ENCODE assay signal across 14 cellular contexts in the genomic region with DNA sequence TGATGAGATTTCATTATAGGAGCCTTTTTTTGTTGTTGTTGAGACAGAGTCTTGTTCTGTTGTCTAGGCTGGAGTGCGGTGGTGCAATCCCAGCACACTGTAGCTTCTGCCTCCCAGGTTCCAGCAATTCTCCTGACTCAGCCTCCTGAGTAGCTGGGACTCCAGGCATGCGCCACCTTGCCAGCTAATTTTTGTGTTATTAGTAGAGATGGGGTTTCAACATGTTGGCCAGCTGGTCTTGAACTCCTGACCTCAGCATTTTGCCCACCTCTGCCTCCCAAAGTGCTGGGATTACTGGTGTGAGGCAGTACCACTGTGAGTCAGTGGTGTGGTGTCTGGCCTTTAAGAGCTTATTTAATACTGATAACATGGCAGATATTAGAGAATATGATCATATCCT.
DNase-seq lines count a peak whose midpoint lies in the region; ATAC-seq and TF ChIP-seq lines count a peak whose summit lies in the region.
"Had no signal": no experiment of that assay in that cellular context is flagged by ENCODE, and none has a peak within 500 bp of the region (broad histone marks: within the 10 kb centered on the region; RNA-seq: fewer than 3 reads in every experiment).

No MANE protein-coding gene starts in this region.

- WGBS in mesendoderm (ENCODE audit: extremely low coverage, insufficient coverage, low lambda C conversion rate), result no CpG with 5 or more reads among the region's 2 CpGs

- H3K18ac ChIP-seq in mesendoderm (ENCODE audit: low read length), result peak overlapping the region; percentile 91

- TF ChIP-seq CTCF in AG10803 (conservative IDR thresholded peaks at IDR 0.05; ENCODE audit: low read length), result no peak
- no peak for TF ChIP-seq CTCF in VCaP (conservative IDR thresholded peaks at IDR 0.05)
- TF ChIP-seq CTCF in fibroblast of mammary gland (conservative IDR thresholded peaks at IDR 0.05; ENCODE audit: control insufficient read depth, insufficient read depth, low read depth, low read length), result no peak

- H2AK5ac ChIP-seq in mesendoderm (ENCODE audit: low read length), result no peak overlapping the region

- H3K27ac ChIP-seq in VCaP (peak overlapping the region; percentile 61), mesendoderm (ENCODE audit: low read depth, low read length) (no peak overlapping the region)
- no peak overlapping the region for H3K27ac ChIP-seq in naive thymus-derived CD4-positive, alpha-beta T cell (ENCODE audit: low read depth, low read length)
- H3K27ac ChIP-seq: ovary, upper lobe of left lung had no signal

- intact Hi-C loops in naive thymus-derived CD4-positive, alpha-beta T cell (cut with micrococcal nuclease), result no loop called here

- no peaks in the 10 kb centered on the region for H3K27me3 ChIP-seq in mesendoderm (ENCODE audit: insufficient read depth, low read length, poor library complexity)
- H3K27me3 ChIP-seq in naive thymus-derived CD4-positive, alpha-beta T cell (ENCODE audit: control insufficient read depth in 2 of 2, insufficient read depth in 2 of 2, low read length in 2 of 2), result no peaks in the 10 kb centered on the region
- H3K27me3 ChIP-seq: ovary, upper lobe of left lung had no signal

- POLR2A ChIA-PET in naive thymus-derived CD4-positive, alpha-beta T cell (lab: Charles Lee), result no interaction called here

- H3K9me3 Mint-ChIP-seq in naive thymus-derived CD4-positive, alpha-beta T cell, result peaks cover 0 to 31% (median 17%) of the 10 kb centered on the region in 11 donors

- no peak for ATAC-seq in naive thymus-derived CD4-positive, alpha-beta T cell
- ATAC-seq in HG02885 (IDR thresholded peaks at IDR 0.05; ENCODE audit: poor library complexity, unreplicated experiment), result no peak

- no peaks in the 10 kb centered on the region for H3K79me2 ChIP-seq in mesendoderm (ENCODE audit: control insufficient read depth, insufficient read depth, low read length)

- no peak overlapping the region for H4K5ac ChIP-seq in mesendoderm (ENCODE audit: low read length)

- H3K27ac Mint-ChIP-seq in naive thymus-derived CD4-positive, alpha-beta T cell, result no peak overlapping the region
- H3K27ac Mint-ChIP-seq: activated CD4-positive, alpha-beta memory T cell treated with anti-CD3 and anti-CD28 coated beads, Interleukin-2, amount 10 ng/mL, durations not matched to agents 7 days and 5 days had no signal

- H3K4ac ChIP-seq in mesendoderm (ENCODE audit: low read depth, low read length), result peak overlapping the region; percentile 96

- H4K8ac ChIP-seq in mesendoderm (ENCODE audit: low read depth, low read length), result no peak overlapping the region

- H3K4me1 ChIP-seq in mesendoderm (ENCODE audit: control insufficient read depth, low read depth, low read length), result peaks cover 7% of the 10 kb centered on the region
- H3K4me1 ChIP-seq in naive thymus-derived CD4-positive, alpha-beta T cell (ENCODE audit: control insufficient read depth in 2 of 2, insufficient read depth in 2 of 2, low read length in 2 of 2), result no peaks in the 10 kb centered on the region

- peak overlapping the region; percentile 84 for H2BK120ac ChIP-seq in mesendoderm (ENCODE audit: low read depth, low read length)

- no peak overlapping the region for H3K4me2 ChIP-seq in mesendoderm (ENCODE audit: low read length)

- no peaks in the 10 kb centered on the region for H3K4me1 Mint-ChIP-seq in naive thymus-derived CD4-positive, alpha-beta T cell
- H3K4me1 Mint-ChIP-seq: activated CD4-positive, alpha-beta memory T cell treated with anti-CD3 and anti-CD28 coated beads, Interleukin-2, amount 10 ng/mL, durations not matched to agents 7 days and 5 days had no signal

- peaks cover 0 to 9% (median 0%) of the 10 kb centered on the region in 3 experiments for H3K9me3 ChIP-seq in naive thymus-derived CD4-positive, alpha-beta T cell (ENCODE audit: control insufficient read depth in 2 of 3, low read length in 3 of 3)
- H3K9me3 ChIP-seq: ovary had no signal

- H3K4me3 ChIP-seq in AG10803 (ENCODE audit: low read length) (no peak overlapping the region), fibroblast of mammary gland (ENCODE audit: control insufficient read depth, low read depth, low read length) (no peak overlapping the region), mesendoderm (ENCODE audit: low read length) (no peak overlapping the region)
- no peak overlapping the region for H3K4me3 ChIP-seq in naive thymus-derived CD4-positive, alpha-beta T cell (ENCODE audit: low read length)
- H3K4me3 ChIP-seq: ovary, upper lobe of left lung had no signal

- DNase-seq in AG10803 (ENCODE audit: low read depth) (peak; percentile 73), fibroblast of mammary gland (ENCODE audit: low read depth) (peak; percentile 79), mesendoderm (no peak), T-helper 9 cell (no peak), germinal center (ENCODE audit: low spot score) (no peak)
- no peak for DNase-seq in naive thymus-derived CD4-positive, alpha-beta T cell
- DNase-seq: activated CD4-positive, alpha-beta memory T cell treated with anti-CD3 and anti-CD28 coated beads, Interleukin-2, amount 10 ng/mL, durations not matched to agents 7 days and 5 days; caudate nucleus; NCI-H1436 treated with DMSO at 0.1 percent for 48 hours; NCI-H748 treated with DMSO at 0.1 percent for 48 hours; upper lobe of left lung had no signal

- H3K79me1 ChIP-seq in mesendoderm (ENCODE audit: low read length), result no peaks in the 10 kb centered on the region

- H3K36me3 Mint-ChIP-seq in naive thymus-derived CD4-positive, alpha-beta T cell, result peaks cover 4 to 29% (median 9%) of the 10 kb centered on the region in 5 donors

- H3K27me3 Mint-ChIP-seq in naive thymus-derived CD4-positive, alpha-beta T cell, result no peaks in the 10 kb centered on the region
- H3K27me3 Mint-ChIP-seq: activated CD4-positive, alpha-beta memory T cell treated with anti-CD3 and anti-CD28 coated beads, Interleukin-2, amount 10 ng/mL, durations not matched to agents 7 days and 5 days had no signal

- CTCF ChIA-PET in naive thymus-derived CD4-positive, alpha-beta T cell (lab: Charles Lee), result no interaction called here

- H3K23ac ChIP-seq in mesendoderm (ENCODE audit: low read length), result no peak overlapping the region

- H3K4me3 Mint-ChIP-seq in naive thymus-derived CD4-positive, alpha-beta T cell, result no peak overlapping the region
- H3K4me3 Mint-ChIP-seq: activated CD4-positive, alpha-beta memory T cell treated with anti-CD3 and anti-CD28 coated beads, Interleukin-2, amount 10 ng/mL, durations not matched to agents 7 days and 5 days had no signal

- no peak overlapping the region for H2BK15ac ChIP-seq in mesendoderm (replicated peaks; ENCODE audit: low read depth)

- H3K36me3 ChIP-seq in mesendoderm (ENCODE audit: control insufficient read depth, insufficient read depth, low read length), result no peaks in the 10 kb centered on the region
- H3K36me3 ChIP-seq in naive thymus-derived CD4-positive, alpha-beta T cell (ENCODE audit: control insufficient read depth in 2 of 3, insufficient read depth in 3 of 3, low read length in 3 of 3), result no peaks in the 10 kb centered on the region
- H3K36me3 ChIP-seq: ovary had no signal

- H3K56ac ChIP-seq in mesendoderm (ENCODE audit: low read length), result peak overlapping the region; percentile 47

- H2BK5ac ChIP-seq in mesendoderm (ENCODE audit: low read length), result peak overlapping the region; percentile 78

- H3K9ac ChIP-seq in mesendoderm (ENCODE audit: low read length), result no peak overlapping the region

Comparison
In these comparisons a context has a peak if more than half of its experiments do, and no peak if none do; other contexts are left out.
1. DNase-seq: peak in AG10803 (single experiment) and fibroblast of mammary gland (single experiment); none in mesendoderm (single experiment), T-helper 9 cell (single experiment), naive thymus-derived CD4-positive, alpha-beta T cell (0 of 9) and germinal center (single experiment).